ENCODE assay signal across 1 cellular context in the genomic region with DNA sequence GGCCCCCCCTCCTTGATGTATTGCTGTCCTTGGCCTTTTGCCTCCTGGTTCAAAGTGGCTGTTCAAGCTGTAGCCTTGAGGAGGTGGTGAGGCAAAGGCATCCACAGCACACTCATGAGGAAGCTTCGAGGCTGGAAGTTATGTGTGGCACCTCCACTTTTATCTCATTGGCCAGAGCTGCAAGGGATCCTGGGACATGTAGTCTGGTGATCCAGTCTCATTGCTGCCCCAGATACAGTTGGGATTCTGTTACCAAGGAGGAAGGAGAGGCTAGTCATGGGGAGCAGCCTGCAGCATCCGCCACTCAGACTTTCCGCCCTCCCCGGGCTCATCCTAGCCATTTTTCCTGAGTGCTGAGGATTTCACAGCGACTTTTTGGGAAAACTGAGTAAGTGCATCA.
TF ChIP-seq lines count a peak whose summit lies in the region.

No MANE protein-coding gene starts in this region.

TF ChIP-seq in HepG2, 621 proteins besides CTCF, POLR2A, EP300 and RAD21 (continued from another document):
- TF ChIP-seq ZNF383 (CRISPR knock-in tag; IDR thresholded peaks at IDR 0.05; ENCODE audit: borderline replicate concordance), result no peak
- TF ChIP-seq ZNF143 (CRISPR knock-in tag; IDR thresholded peaks at IDR 0.05), result peak; percentile 75
- TF ChIP-seq NFYB (CRISPR knock-in tag; IDR thresholded peaks at IDR 0.05), result peak; percentile 64
- no peak for TF ChIP-seq ARID2 (CRISPR knock-in tag; IDR thresholded peaks at IDR 0.05; ENCODE audit: borderline replicate concordance)
